ENCODE assay signal across 13 cellular contexts in the genomic region with DNA sequence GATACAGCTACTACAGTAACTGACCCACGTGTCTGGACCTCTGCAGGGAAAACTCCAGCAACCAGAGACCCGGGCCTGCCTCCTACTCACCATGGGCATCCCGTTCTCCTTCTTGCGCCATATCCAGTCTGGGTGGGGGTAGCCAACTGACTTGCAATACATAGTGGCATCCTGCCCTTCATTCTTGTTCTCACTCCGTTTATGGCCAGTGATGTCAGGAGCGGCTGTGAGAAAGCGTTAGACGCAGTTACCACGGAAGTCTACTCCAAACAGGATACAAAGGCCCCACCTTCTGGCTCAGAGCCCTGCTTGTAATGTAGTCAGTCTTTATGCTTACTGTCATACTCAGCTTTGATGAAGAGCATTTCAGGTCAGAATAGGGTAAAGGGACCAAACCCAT. TPM values are rescaled to one million over a fixed set of nuclear protein-coding genes. Genes with fewer than 3 reads are reported as not detected.
DNase-seq lines count a peak whose midpoint lies in the region; ATAC-seq and TF ChIP-seq lines count a peak whose summit lies in the region.
"Had no signal": no experiment of that assay in that cellular context is flagged by ENCODE, and none has a peak within 500 bp of the region (broad histone marks: within the 10 kb centered on the region; RNA-seq: fewer than 3 reads in every experiment).

No MANE protein-coding gene starts in this region.

- H3K27ac ChIP-seq in lower lobe of right lung, result peak overlapping the region; percentile 12
- H3K27ac ChIP-seq: BLaER1, pancreas, tibial nerve had no signal

- no peak overlapping the region for H3K4me3 Mint-ChIP-seq in effector memory CD8-positive, alpha-beta T cell
- H3K4me3 Mint-ChIP-seq: immature natural killer cell had no signal

- no peaks in the 10 kb centered on the region for H3K27me3 ChIP-seq in lower lobe of right lung (ENCODE audit: low read depth)
- H3K27me3 ChIP-seq: BLaER1, pancreas, tibial nerve had no signal

- no peaks in the 10 kb centered on the region for H3K9me3 ChIP-seq in lower lobe of right lung
- H3K9me3 ChIP-seq: BLaER1, pancreas, tibial nerve had no signal

- H3K4me3 ChIP-seq in AG04449 (ENCODE audit: low read depth, low read length), result no peak overlapping the region
- no peak overlapping the region for H3K4me3 ChIP-seq in lower lobe of right lung
- H3K4me3 ChIP-seq: BLaER1, pancreas, tibial nerve had no signal

- H3K9me3 Mint-ChIP-seq in effector memory CD8-positive, alpha-beta T cell, result no peaks in the 10 kb centered on the region
- H3K9me3 Mint-ChIP-seq: immature natural killer cell had no signal

- no peaks in the 10 kb centered on the region for H3K27me3 Mint-ChIP-seq in effector memory CD8-positive, alpha-beta T cell

- peak overlapping the region in 1 of 2 donors; percentile 78 for H3K27ac Mint-ChIP-seq in effector memory CD8-positive, alpha-beta T cell
- H3K27ac Mint-ChIP-seq: immature natural killer cell had no signal

- POLR2A ChIA-PET in AG04449 (lab: Yijun Ruan, JAX), result no interaction called here

- peaks cover 44% of the 10 kb centered on the region for H3K36me3 Mint-ChIP-seq in effector memory CD8-positive, alpha-beta T cell (ENCODE audit: insufficient read depth)

- peaks cover 38% of the 10 kb centered on the region for H3K4me1 ChIP-seq in lower lobe of right lung
- H3K4me1 ChIP-seq: BLaER1 had no signal

- H3K4me1 Mint-ChIP-seq in effector memory CD8-positive, alpha-beta T cell (ENCODE audit: low read depth in 2 of 2), result peaks cover 3 to 5% of the 10 kb centered on the region in 2 donors
- H3K4me1 Mint-ChIP-seq: immature natural killer cell had no signal

- ATAC-seq in esophagus mucosa (peak; percentile 12), lower lobe of right lung (peak; percentile 39 to 46), HG02610 (IDR thresholded peaks at IDR 0.05; ENCODE audit: unreplicated experiment) (no peak)
- ATAC-seq in effector memory CD8-positive, alpha-beta T cell (replicated peaks), result no peak

- peak; percentile 70 for DNase-seq in AG04449 (ENCODE audit: low read depth, low spot score)
- DNase-seq in NCI-H460 (ENCODE audit: extremely low read depth, low read depth), result peak; percentile 9
- no peak for DNase-seq in lower lobe of right lung
- DNase-seq in kidney glomerular epithelial cell (lab: John Stamatoyannopoulos, UW), result no peak
- DNase-seq in effector memory CD8-positive, alpha-beta T cell, result no peak
- no peak for DNase-seq in effector CD8-positive, alpha-beta T cell (lab: John Stamatoyannopoulos, UW)
- DNase-seq: cortex of kidney, immature natural killer cell, pancreas had no signal

- peaks cover 96% of the 10 kb centered on the region for H3K36me3 ChIP-seq in lower lobe of right lung

- CTCF ChIA-PET in AG04449 (lab: Yijun Ruan, JAX), result interaction anchor here (0.8 to 8.2 kb wide), 4 partner anchors 11 to 126 kb away, joined by 3 to 38 read pairs (median 20); no protein-coding TSS in a partner anchor

- TF ChIP-seq CTCF in AG04449 (IDR thresholded peaks at IDR 0.05; ENCODE audit: insufficient read depth, low read length, missing control alignments), result no peak
- TF ChIP-seq CTCF in lower lobe of right lung (IDR thresholded peaks at IDR 0.05), result no peak

- intact Hi-C loops in lower lobe of right lung (cut with DNase I), result no loop called here

RNA-seq across cellular contexts. Expression of a gene that starts 59.6 kb away (rescaled TPM):
- 56.9 and 59.7 TPM in 2 replicates for total RNA-seq in NCI-H460 (2014; rRNA removed; shearing (Covaris generic))
- 106 and 114 TPM in 2 replicates for polyA plus RNA-seq in NCI-H460 (2014; cell fraction: nucleus; rRNA removed)
- total RNA-seq in esophagus mucosa (69.7 TPM), lower lobe of right lung (138 TPM)

Comparison
In these comparisons a context has a peak if more than half of its experiments do, and no peak if none do; other contexts are left out.
1. DNase-seq: peak in AG04449 (single experiment) and NCI-H460 (single experiment); none in lower lobe of right lung (single experiment), kidney glomerular epithelial cell (single experiment), effector memory CD8-positive, alpha-beta T cell (0 of 3) and effector CD8-positive, alpha-beta T cell (single experiment).
2. ATAC-seq: peak in esophagus mucosa (single experiment) and lower lobe of right lung (2 of 2); none in HG02610 (single experiment) and effector memory CD8-positive, alpha-beta T cell (single experiment).